In genomic region chr1:6614019-6614952, GRCh38 we compare ENCODE assay signal across 9 cellular contexts. TPM values are rescaled to one million over a fixed set of nuclear protein-coding genes. Genes with fewer than 3 reads are reported as not detected.
DNase-seq lines count a peak whose midpoint lies in the region; ATAC-seq and TF ChIP-seq lines count a peak whose summit lies in the region.
"Had no signal": no experiment of that assay in that cellular context is flagged by ENCODE, and none has a peak within 500 bp of the region (broad histone marks: within the 10 kb centered on the region; RNA-seq: fewer than 3 reads in every experiment).

No MANE protein-coding gene starts in this region.

- no peak for TF ChIP-seq EP300 in ovary (IDR thresholded peaks at IDR 0.05)

- H3K4me2 ChIP-seq in OCI-LY3 (ENCODE audit: low read length), result peak overlapping the region; percentile 54

- peak overlapping the region; percentile 80 for H3K9ac ChIP-seq in OCI-LY3 (ENCODE audit: low read length)

- peaks cover 5% of the 10 kb centered on the region for H3K4me1 ChIP-seq in OCI-LY3 (ENCODE audit: low read length)
- peaks cover 6% of the 10 kb centered on the region for H3K4me1 ChIP-seq in ovary (ENCODE audit: insufficient read depth)

- peaks cover 22% of the 10 kb centered on the region for H4K20me1 ChIP-seq in OCI-LY3 (ENCODE audit: insufficient read depth, low read length)

- no peak for TF ChIP-seq POLR2A in ovary (IDR thresholded peaks at IDR 0.05)

- H2AFZ ChIP-seq in OCI-LY3 (ENCODE audit: low read depth, low read length), result no peak overlapping the region

- H3K36me3 ChIP-seq in OCI-LY3 (replicated peaks; ENCODE audit: low read depth, low read length) (peaks cover 6% of the 10 kb centered on the region), ovary (no peaks in the 10 kb centered on the region)

- intact Hi-C loops in head of caudate nucleus (cut with DNase I), result no loop called here
- intact Hi-C loops in ovary (cut with DNase I), result no loop called here

- TF ChIP-seq CTCF in GM10266 (IDR thresholded peaks at IDR 0.05; ENCODE audit: control insufficient read depth, insufficient read depth, low read depth, missing control alignments) (no peak), OCI-LY3 (IDR thresholded peaks at IDR 0.05; ENCODE audit: low read depth, low read length) (no peak), ovary (IDR thresholded peaks at IDR 0.05) (no peak)

- peak overlapping the region; percentile 66 for H3K27ac ChIP-seq in OCI-LY3 (ENCODE audit: low read length)
- peak overlapping the region; percentile 85 to 88 for H3K27ac ChIP-seq in ovary

- H3K4me3 ChIP-seq in OCI-LY3 (ENCODE audit: low read length) (peak overlapping the region; percentile 83), ovary (peak overlapping the region; percentile 99)

- H3K27me3 ChIP-seq in OCI-LY3 (ENCODE audit: low read depth, low read length) (no peaks in the 10 kb centered on the region), ovary (no peaks in the 10 kb centered on the region)

- peaks cover 37% of the 10 kb centered on the region for H3K79me2 ChIP-seq in OCI-LY3 (ENCODE audit: low read length)

- no peaks in the 10 kb centered on the region for H3K9me3 ChIP-seq in OCI-LY3 (ENCODE audit: insufficient read depth, low read length)
- no peaks in the 10 kb centered on the region for H3K9me3 ChIP-seq in ovary

- 1 to 2% (median 1%) methylated on average over 34 to 118 of the region's 121 CpGs for WGBS in ovary, 3 donors

- ATAC-seq in HG03280 (IDR thresholded peaks at IDR 0.05; ENCODE audit: unreplicated experiment), result no peak

- DNase-seq in GM10266 (ENCODE audit: extremely low spot score) (peak; percentile 95), head of caudate nucleus (peak in 38 of 42 donors; percentile 26 to 83 (median 62)), ovary (peak; percentile 79 to 87 (median 85)), occipital lobe (lab: John Stamatoyannopoulos, UW) (no peak), retina (no peak)
- DNase-seq in activated naive CD4-positive, alpha-beta T cell treated with anti-CD3 and anti-CD28 coated beads, Interleukin-2, amount 50 U/mL, for 16 hours, result peak; percentile 66

RNA-seq across cellular contexts. Expression of gene PHF13, which starts 0.8 kb away (rescaled TPM):
- 10 to 100 TPM; 11.0 to 32.4 (median 16.5) TPM for total RNA-seq in ovary
- polyA plus RNA-seq in ovary, result 10 to 100 TPM; 13.5 to 14.6 TPM
- 17.0 TPM for total RNA-seq in occipital lobe

RNA-seq across cellular contexts. Expression of gene THAP3, which starts 10.4 kb away (rescaled TPM):
- total RNA-seq in ovary, result 10 to 100 TPM; 15.7 to 24.6 (median 18.8) TPM
- 10 to 100 TPM in 1 of 2 donors, 1 to 10 TPM in 1; 5.6 to 33.6 TPM for polyA plus RNA-seq in ovary
- 23.7 TPM for total RNA-seq in occipital lobe

RNA-seq across cellular contexts. Expression of gene KLHL21, which starts 11.6 kb away (rescaled TPM):
- total RNA-seq in ovary, result 10 to 100 TPM; 24.1 to 39.6 (median 34.4) TPM
- polyA plus RNA-seq in ovary, result 10 to 100 TPM; 14.4 to 40.4 TPM
- total RNA-seq in occipital lobe, result 8.7 TPM

RNA-seq across cellular contexts. Expression of gene ZBTB48, which starts 34.5 kb away (rescaled TPM):
- 10 to 100 TPM; 20.4 to 42.5 (median 33.7) TPM for total RNA-seq in ovary
- 10 to 100 TPM in 1 of 2 donors, 1 to 10 TPM in 1; 8.0 to 37.7 TPM for polyA plus RNA-seq in ovary
- total RNA-seq in occipital lobe, result 15.1 TPM

RNA-seq across cellular contexts. Expression of gene TAS1R1, which starts 59.2 kb away (rescaled TPM):
- under 1 TPM in 5 of 7 donors, not detected in 2; 0.20 to 0.42 (median 0.33) TPM for total RNA-seq in ovary
- polyA plus RNA-seq in ovary, result under 1 TPM in 1 of 2 donors, not detected in 1; 0.74 TPM
- not detected for total RNA-seq in occipital lobe
- total RNA-seq: activated CD8-positive, alpha-beta memory T cell treated with anti-CD3 and anti-CD28 coated beads for 36 hours had no signal

Comparison
In these comparisons a context has a peak if more than half of its experiments do, and no peak if none do; other contexts are left out.
1. DNase-seq: peak in GM10266 (single experiment), activated naive CD4-positive, alpha-beta T cell treated with anti-CD3 and anti-CD28 coated beads, Interleukin-2, amount 50 U/mL, for 16 hours (single experiment), head of caudate nucleus (38 of 42) and ovary (5 of 5); none in occipital lobe (single experiment) and retina (single experiment).